19 cellular contexts compared by ENCODE assay signal in the genomic region with DNA sequence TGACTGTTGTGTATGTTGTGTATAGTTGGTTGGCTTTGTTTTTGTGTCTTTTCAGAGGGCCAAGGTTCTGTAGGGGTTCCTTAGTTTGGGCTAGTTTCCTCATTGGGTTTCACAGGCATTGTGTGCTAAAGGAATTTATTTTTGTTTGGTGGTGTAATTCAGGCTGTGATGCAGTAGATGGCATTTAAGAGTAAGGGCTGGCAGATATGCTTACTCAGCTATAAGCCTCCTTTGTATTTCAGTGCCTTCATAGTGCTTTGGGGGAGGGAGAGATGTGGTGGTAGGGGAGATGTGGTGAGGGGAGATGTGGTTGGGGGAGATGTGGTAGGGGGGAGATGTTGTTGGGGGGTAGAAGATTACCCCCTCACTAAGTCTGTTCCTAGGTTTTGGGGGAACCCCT.
DNase-seq lines count a peak whose midpoint lies in the region; ATAC-seq and TF ChIP-seq lines count a peak whose summit lies in the region.
"Had no signal": no experiment of that assay in that cellular context is flagged by ENCODE, and none has a peak within 500 bp of the region (broad histone marks: within the 10 kb centered on the region; RNA-seq: fewer than 3 reads in every experiment).

No MANE protein-coding gene starts in this region.

- POLR2A ChIA-PET in WTC11 (lab: Charles Lee), result no interaction called here
- POLR2A ChIA-PET in naive thymus-derived CD8-positive, alpha-beta T cell (lab: Charles Lee), result no interaction called here

- CTCF ChIA-PET in WTC11 (lab: Charles Lee), result no interaction called here

- peaks cover 5% of the 10 kb centered on the region; the same call in 1 of the 2 replicates for H3K9me3 Mint-ChIP-seq in WTC11
- H3K9me3 Mint-ChIP-seq in effector memory CD8-positive, alpha-beta T cell, result no peaks in the 10 kb centered on the region
- H3K9me3 Mint-ChIP-seq in naive thymus-derived CD8-positive, alpha-beta T cell, result no peaks in the 10 kb centered on the region
- H3K9me3 Mint-ChIP-seq: activated CD4-positive, alpha-beta T cell treated with anti-CD3 and anti-CD28 coated beads, Interleukin-2, amount 10 ng/mL, durations not matched to agents 24 days and 14 days had no signal

- peak; percentile 44 for ATAC-seq in WTC11
- no peak for ATAC-seq in HG03520 (IDR thresholded peaks at IDR 0.05; ENCODE audit: unreplicated experiment)
- no peak for ATAC-seq in effector memory CD8-positive, alpha-beta T cell (replicated peaks)
- ATAC-seq in naive thymus-derived CD8-positive, alpha-beta T cell, result no peak
- ATAC-seq: naive thymus-derived CD4-positive, alpha-beta T cell had no signal

- H3K4me3 Mint-ChIP-seq in WTC11, result no peak overlapping the region
- no peak overlapping the region for H3K4me3 Mint-ChIP-seq in effector memory CD8-positive, alpha-beta T cell
- H3K4me3 Mint-ChIP-seq in naive thymus-derived CD8-positive, alpha-beta T cell, result no peak overlapping the region
- H3K4me3 Mint-ChIP-seq: activated CD4-positive, alpha-beta T cell treated with anti-CD3 and anti-CD28 coated beads, Interleukin-2, amount 10 ng/mL, durations not matched to agents 24 days and 14 days; activated naive CD8-positive, alpha-beta T cell; CD14-positive monocyte; naive thymus-derived CD4-positive, alpha-beta T cell had no signal

- H3K27me3 Mint-ChIP-seq in WTC11 (ENCODE audit: low read depth), result no peaks in the 10 kb centered on the region
- peaks cover 15 to 16% of the 10 kb centered on the region in 2 donors for H3K27me3 Mint-ChIP-seq in effector memory CD8-positive, alpha-beta T cell
- H3K27me3 Mint-ChIP-seq in naive thymus-derived CD8-positive, alpha-beta T cell, result peaks cover 0 to 15% (median 5%) of the 10 kb centered on the region in 5 donors
- H3K27me3 Mint-ChIP-seq: activated naive CD8-positive, alpha-beta T cell had no signal

- H3K27ac Mint-ChIP-seq in WTC11, result no peak overlapping the region
- no peak overlapping the region for H3K27ac Mint-ChIP-seq in effector memory CD8-positive, alpha-beta T cell
- H3K27ac Mint-ChIP-seq in naive thymus-derived CD8-positive, alpha-beta T cell, result no peak overlapping the region
- H3K27ac Mint-ChIP-seq: activated CD4-positive, alpha-beta T cell treated with anti-CD3 and anti-CD28 coated beads, Interleukin-2, amount 10 ng/mL, durations not matched to agents 24 days and 14 days; activated naive CD8-positive, alpha-beta T cell; CD14-positive monocyte; naive thymus-derived CD4-positive, alpha-beta T cell had no signal

- no peaks in the 10 kb centered on the region for H3K36me3 Mint-ChIP-seq in WTC11
- H3K36me3 Mint-ChIP-seq in effector memory CD8-positive, alpha-beta T cell (ENCODE audit: insufficient read depth), result no peaks in the 10 kb centered on the region
- H3K36me3 Mint-ChIP-seq in naive thymus-derived CD8-positive, alpha-beta T cell, result peaks cover 0 to 6% (median 0%) of the 10 kb centered on the region in 3 donors
- H3K36me3 Mint-ChIP-seq: activated naive CD8-positive, alpha-beta T cell; CD14-positive monocyte had no signal

- no peak overlapping the region for H3K4me3 ChIP-seq in fibroblast of the aortic adventitia (ENCODE audit: low read depth, low read length)
- H3K4me3 ChIP-seq: left ventricle myocardium inferior, testis had no signal

- H3K4me1 Mint-ChIP-seq in WTC11, result no peaks in the 10 kb centered on the region
- H3K4me1 Mint-ChIP-seq in effector memory CD8-positive, alpha-beta T cell (ENCODE audit: low read depth in 2 of 2), result no peaks in the 10 kb centered on the region
- no peaks in the 10 kb centered on the region for H3K4me1 Mint-ChIP-seq in naive thymus-derived CD8-positive, alpha-beta T cell
- H3K4me1 Mint-ChIP-seq: activated CD4-positive, alpha-beta T cell treated with anti-CD3 and anti-CD28 coated beads, Interleukin-2, amount 10 ng/mL, durations not matched to agents 24 days and 14 days; CD14-positive monocyte; naive thymus-derived CD4-positive, alpha-beta T cell had no signal

- TF ChIP-seq CTCF in LNCAP (IDR thresholded peaks at IDR 0.05) (0 out of 2 replicates have a peak, but pooled peaks have one; percentile 9), WTC11 (IDR thresholded peaks at IDR 0.05) (no peak), fibroblast of the aortic adventitia (IDR thresholded peaks at IDR 0.05; ENCODE audit: insufficient read depth, low read length) (no peak)

- DNase-seq in EL (peak; percentile 9), WTC11 (ENCODE audit: low spot score) (no peak), fibroblast of the aortic adventitia (ENCODE audit: low read depth) (peak; percentile 8), Ammon's horn (ENCODE audit: low spot score) (no peak)
- DNase-seq in effector memory CD8-positive, alpha-beta T cell, result no peak
- no peak for DNase-seq in naive thymus-derived CD8-positive, alpha-beta T cell
- DNase-seq: activated CD4-positive, alpha-beta T cell treated with anti-CD3 and anti-CD28 coated beads, Interleukin-2, amount 10 ng/mL, durations not matched to agents 24 days and 14 days; cerebellar nuclear complex; DMS79 treated with DMSO at 0.1 percent for 48 hours; erythroblast; left ventricle myocardium inferior; naive thymus-derived CD4-positive, alpha-beta T cell; NCI-H1436 treated with DMSO at 0.1 percent for 48 hours; RPMI8226; testis had no signal

TF ChIP-seq in WTC11, 78 proteins besides CTCF, POLR2A, EP300 and RAD21:
- no peak for TF ChIP-seq ZNF416 (CRISPR knock-in tag; IDR thresholded peaks at IDR 0.05)

Comparison
In these comparisons a context has a peak if more than half of its experiments do, and no peak if none do; other contexts are left out.
1. DNase-seq: peak in EL (single experiment) and fibroblast of the aortic adventitia (single experiment); none in WTC11 (single experiment), Ammon's horn (single experiment), effector memory CD8-positive, alpha-beta T cell (0 of 3) and naive thymus-derived CD8-positive, alpha-beta T cell (0 of 10).